Comparison of ENCODE assay signal across 15 cellular contexts in the genomic region with DNA sequence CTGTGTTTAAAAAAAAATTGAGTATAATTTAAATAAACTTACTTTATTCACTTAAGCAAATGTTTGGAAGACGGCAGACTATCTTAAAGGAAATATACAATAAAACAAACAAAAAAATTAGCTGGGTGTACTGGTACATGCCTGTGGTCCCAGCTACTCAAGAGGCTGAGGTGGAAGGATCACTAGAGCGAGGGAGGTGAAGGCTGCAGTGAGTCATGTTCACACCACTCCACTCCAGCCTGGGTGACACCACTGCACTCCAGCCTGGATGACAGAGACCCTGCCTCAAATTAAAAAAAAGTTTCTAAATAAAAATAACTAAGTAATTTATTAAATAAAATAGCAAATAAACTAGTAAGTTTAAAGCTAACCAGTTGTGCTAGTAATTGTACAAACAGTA. TPM values are rescaled to one million over a fixed set of nuclear protein-coding genes. Genes with fewer than 3 reads are reported as not detected.
A peak's percentile ranks its signal among the peaks of the same experiment; 100 is the strongest.
DNase-seq lines count a peak whose midpoint lies in the region; ATAC-seq and TF ChIP-seq lines count a peak whose summit lies in the region.
"Had no signal": no experiment of that assay in that cellular context is flagged by ENCODE, and none has a peak within 500 bp of the region (broad histone marks: within the 10 kb centered on the region; RNA-seq: fewer than 3 reads in every experiment).

No MANE protein-coding gene starts in this region.

- TF ChIP-seq CTCF in left lung (IDR thresholded peaks at IDR 0.05), result no peak

- ATAC-seq in T-helper 17 cell, result peak; percentile 46
- ATAC-seq in left lung, result peak; percentile 18
- ATAC-seq in GM21717 (IDR thresholded peaks at IDR 0.05; ENCODE audit: unreplicated experiment), result no peak

- H3K4me1 Mint-ChIP-seq in T-helper 17 cell, result peaks cover 41% of the 10 kb centered on the region

- H3K27me3 Mint-ChIP-seq in T-helper 17 cell, result no peaks in the 10 kb centered on the region
- H3K27me3 Mint-ChIP-seq: naive B cell had no signal

- H3K27ac ChIP-seq in left lung, result no peak overlapping the region
- H3K27ac ChIP-seq: prostate gland had no signal

- H3K36me3 ChIP-seq in left lung, result no peaks in the 10 kb centered on the region
- H3K36me3 ChIP-seq: prostate gland had no signal

- peaks cover 6 to 88% of the 10 kb centered on the region in 2 donors for H3K4me1 ChIP-seq in left lung
- H3K4me1 ChIP-seq: prostate gland had no signal

- H3K27me3 ChIP-seq in left lung, result no peaks in the 10 kb centered on the region

- H3K27ac Mint-ChIP-seq in T-helper 17 cell, result no peak overlapping the region
- H3K27ac Mint-ChIP-seq: T-helper 1 cell treated with Interleukin-12 subunit alpha and Interleukin-12 subunit beta and Interleukin-4 antibody, amounts not matched to agents 30 μg/mL and 1 μg/mL, for 36 hours had no signal

- peaks cover 2% of the 10 kb centered on the region for H3K36me3 Mint-ChIP-seq in T-helper 17 cell (ENCODE audit: low read depth)
- H3K36me3 Mint-ChIP-seq: naive B cell had no signal

- H3K9me3 ChIP-seq in T-helper 17 cell (ENCODE audit: control insufficient read depth, low read length, poor library complexity, severe bottlenecking), result no peaks in the 10 kb centered on the region
- H3K9me3 ChIP-seq in left lung, result no peaks in the 10 kb centered on the region
- H3K9me3 ChIP-seq: prostate gland had no signal

- DNase-seq in NK-92 treated with Interleukin-12 subunit alpha and Interleukin-12 subunit beta, amount 100 ng/mL, for 24 hours (lab: John Stamatoyannopoulos, UW), result peak; percentile 3
- DNase-seq in NK-92 (lab: John Stamatoyannopoulos, UW; ENCODE audit: unreplicated experiment) (no peak), EL (peak; percentile 34), T-helper 17 cell (no peak), left lung (no peak), NCI-H82 treated with DMSO at 0.1 percent for 48 hours (lab: John Stamatoyannopoulos, UW; ENCODE audit: unreplicated experiment) (no peak), NCI-H2107 treated with DMSO at 0.1 percent for 48 hours (lab: John Stamatoyannopoulos, UW; ENCODE audit: unreplicated experiment) (no peak)
- DNase-seq: activated CD4-positive, alpha-beta T cell treated with anti-CD3 and anti-CD28 coated beads for 48 hours; effector CD4-positive, alpha-beta T cell; naive B cell; NCI-H2029; NCI-H526 treated with DMSO at 0.1 percent for 48 hours had no signal

- intact Hi-C loops in left lung (cut with DNase I), result no loop called here

- H3K4me3 Mint-ChIP-seq in T-helper 17 cell, result no peak overlapping the region
- H3K4me3 Mint-ChIP-seq: T-helper 1 cell treated with Interleukin-12 subunit alpha and Interleukin-12 subunit beta and Interleukin-4 antibody, amounts not matched to agents 30 μg/mL and 1 μg/mL, for 36 hours had no signal

- no peak overlapping the region for H3K4me3 ChIP-seq in left lung
- H3K4me3 ChIP-seq: prostate gland had no signal

RNA-seq across cellular contexts. Expression of a gene that starts 7.5 kb away (rescaled TPM):
- total RNA-seq in T-helper 17 cell (100 to 1,000 TPM; 114 TPM), left lung (10 to 100 TPM; 86.4 to 97.6 TPM)

Comparison
In these comparisons a context has a peak if more than half of its experiments do, and no peak if none do; other contexts are left out.
1. DNase-seq: peak in NK-92 treated with Interleukin-12 subunit alpha and Interleukin-12 subunit beta, amount 100 ng/mL, for 24 hours (single experiment) and EL (single experiment); none in NK-92 (single experiment), T-helper 17 cell (0 of 3), left lung (0 of 2), NCI-H82 treated with DMSO at 0.1 percent for 48 hours (single experiment) and NCI-H2107 treated with DMSO at 0.1 percent for 48 hours (single experiment).